16 cellular contexts compared by ENCODE assay signal in genomic region chr7:28360739-28361138, GRCh38. TPM values are rescaled to one million over a fixed set of nuclear protein-coding genes. Genes with fewer than 3 reads are reported as not detected.
DNase-seq lines count a peak whose midpoint lies in the region; ATAC-seq and TF ChIP-seq lines count a peak whose summit lies in the region.
"Had no signal": no experiment of that assay in that cellular context is flagged by ENCODE, and none has a peak within 500 bp of the region (broad histone marks: within the 10 kb centered on the region; RNA-seq: fewer than 3 reads in every experiment).

No MANE protein-coding gene starts in this region.

- no peaks in the 10 kb centered on the region for H3K9me2 ChIP-seq in Karpas-422 (replicated peaks; ENCODE audit: insufficient read depth, low read length)

- no peaks in the 10 kb centered on the region for H3K36me3 ChIP-seq in Karpas-422 (ENCODE audit: insufficient read depth, low read length)
- H3K36me3 ChIP-seq: heart right ventricle, upper lobe of right lung, WERI-Rb-1 had no signal

- H3K4me2 ChIP-seq in Karpas-422 (ENCODE audit: low read depth, low read length, poor library complexity, severe bottlenecking), result no peak overlapping the region

- H3K27ac Mint-ChIP-seq in osteocyte (ENCODE audit: unreplicated experiment), result no peak overlapping the region
- H3K27ac Mint-ChIP-seq in activated CD4-positive, alpha-beta memory T cell treated with anti-CD3 and anti-CD28 coated beads, Interleukin-2, amount 10 ng/mL, durations not matched to agents 7 days and 5 days, result no peak overlapping the region
- H3K27ac Mint-ChIP-seq: activated naive CD8-positive, alpha-beta T cell treated with anti-CD3 and anti-CD28 coated beads, Interleukin-2, amount 50 U/mL, for 24 hours; activated T-helper 1 cell treated with anti-CD3 and anti-CD28 coated beads, Interleukin-12 subunit alpha, Interleukin-12 subunit beta, Interleukin-2, Interleukin-4 antibody, amounts not matched to agents 30 ng/mL and 10 ng/mL and 1 ng/mL, durations not matched to agents 14 hours and 24 hours and 36 hours; stimulated activated naive CD8-positive, alpha-beta T cell treated with anti-CD3 and anti-CD28 coated beads, Interleukin-15, amount 100 ng/mL, for 72 hours had no signal

- peaks cover 5% of the 10 kb centered on the region; the same call in 1 of the 2 replicates for H3K27me3 ChIP-seq in Karpas-422 (ENCODE audit: low read length)
- H3K27me3 ChIP-seq: heart right ventricle, upper lobe of right lung had no signal

- CTCF ChIA-PET in activated CD4-positive, alpha-beta memory T cell treated with anti-CD3 and anti-CD28 coated beads, Interleukin-2, amount 10 ng/mL, durations not matched to agents 7 days and 5 days (lab: Charles Lee), result no interaction called here

- no peak overlapping the region for H2AFZ ChIP-seq in Karpas-422 (ENCODE audit: low read length)

- H4K20me1 ChIP-seq in Karpas-422 (ENCODE audit: insufficient read depth, low read depth, low read length), result no peaks in the 10 kb centered on the region

- DNase-seq in NCI-H1694 (lab: John Stamatoyannopoulos, UW) (peak; percentile 5), NCI-H1694 treated with DMSO at 0.1 percent for 48 hours (lab: John Stamatoyannopoulos, UW) (no peak), Karpas-422 (peak; percentile 48), SK-MEL-5 (ENCODE audit: low read depth, low spot score) (peak; percentile 44), osteocyte (ENCODE audit: extremely low spot score, unreplicated experiment) (no peak)
- DNase-seq in activated CD4-positive, alpha-beta memory T cell treated with anti-CD3 and anti-CD28 coated beads, Interleukin-2, amount 10 ng/mL, durations not matched to agents 7 days and 5 days, result no peak
- DNase-seq: activated naive CD8-positive, alpha-beta T cell treated with anti-CD3 and anti-CD28 coated beads, Interleukin-2, amount 50 U/mL, for 24 hours; heart right ventricle; MM.1S; retina; stimulated activated naive CD8-positive, alpha-beta T cell treated with anti-CD3 and anti-CD28 coated beads, Interleukin-15, amount 100 ng/mL, for 72 hours; upper lobe of right lung; WERI-Rb-1 had no signal

- H3K4me1 Mint-ChIP-seq in osteocyte (ENCODE audit: unreplicated experiment), result peaks cover 29% of the 10 kb centered on the region
- H3K4me1 Mint-ChIP-seq in activated CD4-positive, alpha-beta memory T cell treated with anti-CD3 and anti-CD28 coated beads, Interleukin-2, amount 10 ng/mL, durations not matched to agents 7 days and 5 days, result no peaks in the 10 kb centered on the region
- H3K4me1 Mint-ChIP-seq: stimulated activated naive CD8-positive, alpha-beta T cell treated with anti-CD3 and anti-CD28 coated beads, Interleukin-15, amount 100 ng/mL, for 72 hours had no signal

- H3K9me3 ChIP-seq in Karpas-422 (ENCODE audit: low read length), result peaks cover 5% of the 10 kb centered on the region; the same call in 1 of the 2 replicates
- H3K9me3 ChIP-seq: upper lobe of right lung had no signal

- no peaks in the 10 kb centered on the region for H3K9me3 Mint-ChIP-seq in osteocyte (ENCODE audit: unreplicated experiment)
- peaks cover 6% of the 10 kb centered on the region for H3K9me3 Mint-ChIP-seq in activated CD4-positive, alpha-beta memory T cell treated with anti-CD3 and anti-CD28 coated beads, Interleukin-2, amount 10 ng/mL, durations not matched to agents 7 days and 5 days

- H3K27ac ChIP-seq in Karpas-422 (ENCODE audit: low read length), result no peak overlapping the region
- H3K27ac ChIP-seq: heart right ventricle, upper lobe of right lung, WERI-Rb-1 had no signal

- no peak overlapping the region for H3K4me3 ChIP-seq in Karpas-422 (ENCODE audit: low read length)
- H3K4me3 ChIP-seq: heart right ventricle, upper lobe of right lung had no signal

- peak; percentile 20 for TF ChIP-seq CTCF in osteocyte (IDR thresholded peaks at IDR 0.05)

- no peaks in the 10 kb centered on the region for H3K27me3 Mint-ChIP-seq in osteocyte (ENCODE audit: unreplicated experiment)
- peaks cover 10% of the 10 kb centered on the region for H3K27me3 Mint-ChIP-seq in activated CD4-positive, alpha-beta memory T cell treated with anti-CD3 and anti-CD28 coated beads, Interleukin-2, amount 10 ng/mL, durations not matched to agents 7 days and 5 days
- H3K27me3 Mint-ChIP-seq: stimulated activated naive CD8-positive, alpha-beta T cell treated with anti-CD3 and anti-CD28 coated beads, Interleukin-15, amount 100 ng/mL, for 72 hours had no signal

- no peak overlapping the region for H3K4me3 Mint-ChIP-seq in osteocyte (ENCODE audit: unreplicated experiment)
- no peak overlapping the region for H3K4me3 Mint-ChIP-seq in activated CD4-positive, alpha-beta memory T cell treated with anti-CD3 and anti-CD28 coated beads, Interleukin-2, amount 10 ng/mL, durations not matched to agents 7 days and 5 days
- H3K4me3 Mint-ChIP-seq: activated naive CD8-positive, alpha-beta T cell treated with anti-CD3 and anti-CD28 coated beads, Interleukin-2, amount 50 U/mL, for 24 hours; activated T-helper 1 cell treated with anti-CD3 and anti-CD28 coated beads, Interleukin-12 subunit alpha, Interleukin-12 subunit beta, Interleukin-2, Interleukin-4 antibody, amounts not matched to agents 30 ng/mL and 10 ng/mL and 1 ng/mL, durations not matched to agents 14 hours and 24 hours and 36 hours; stimulated activated naive CD8-positive, alpha-beta T cell treated with anti-CD3 and anti-CD28 coated beads, Interleukin-15, amount 100 ng/mL, for 72 hours had no signal

- no peak overlapping the region for H3K9ac ChIP-seq in Karpas-422 (ENCODE audit: low read length)

- no peak for ATAC-seq in GM18502 (IDR thresholded peaks at IDR 0.05; ENCODE audit: poor library complexity, unreplicated experiment)
- no peak for ATAC-seq in HG02678 (IDR thresholded peaks at IDR 0.05; ENCODE audit: unreplicated experiment)
- ATAC-seq: activated naive CD8-positive, alpha-beta T cell treated with anti-CD3 and anti-CD28 coated beads, Interleukin-2, amount 50 U/mL, for 24 hours; heart right ventricle; stimulated activated naive CD8-positive, alpha-beta T cell treated with anti-CD3 and anti-CD28 coated beads, Interleukin-15, amount 100 ng/mL, for 72 hours; upper lobe of right lung had no signal

- POLR2A ChIA-PET in activated CD4-positive, alpha-beta memory T cell treated with anti-CD3 and anti-CD28 coated beads, Interleukin-2, amount 10 ng/mL, durations not matched to agents 7 days and 5 days (lab: Charles Lee), result no interaction called here

- H3K36me3 Mint-ChIP-seq in osteocyte (ENCODE audit: unreplicated experiment), result no peaks in the 10 kb centered on the region
- H3K36me3 Mint-ChIP-seq in activated CD4-positive, alpha-beta memory T cell treated with anti-CD3 and anti-CD28 coated beads, Interleukin-2, amount 10 ng/mL, durations not matched to agents 7 days and 5 days (ENCODE audit: low read depth), result no peaks in the 10 kb centered on the region

- no peaks in the 10 kb centered on the region for H3K4me1 ChIP-seq in Karpas-422 (ENCODE audit: low read length)
- H3K4me1 ChIP-seq: upper lobe of right lung had no signal

- in situ Hi-C loops in SK-MEL-5 (cut with HindIII; ENCODE audit: low pct_unique_long_range_greater_than_20kb, low sequenced_read_pairs), result no loop called here

- H3K79me2 ChIP-seq in Karpas-422 (ENCODE audit: low read length), result no peaks in the 10 kb centered on the region

RNA-seq across cellular contexts. Expression of gene CREB5, which starts 51.6 kb away (rescaled TPM):
- 7.8 and 52.1 TPM in 2 replicates for total RNA-seq in Karpas-422 (2014; rRNA removed; shearing (Covaris generic); ENCODE audit: low replicate concordance)
- 13.4 and 19.4 TPM in 2 replicates for total RNA-seq in SK-MEL-5 (2014; rRNA removed; shearing (Covaris generic))
- polyA plus RNA-seq in SK-MEL-5 (2015; cell fraction: cytosol; rRNA removed), result 25.6 and 34.0 TPM in 2 replicates
- polyA plus RNA-seq in SK-MEL-5 (2015; cell fraction: nucleus; rRNA removed), result 52.0 and 62.3 TPM in 2 replicates
- 6.5 and 7.5 TPM in 2 replicates for total RNA-seq in osteocyte
- not detected for total RNA-seq in activated CD4-positive, alpha-beta memory T cell treated with anti-CD3 and anti-CD28 coated beads, Interleukin-2, amount 10 ng/mL, durations not matched to agents 7 days and 5 days
- total RNA-seq: activated T-helper 1 cell treated with anti-CD3 and anti-CD28 coated beads, Interleukin-12 subunit alpha, Interleukin-12 subunit beta, Interleukin-2, Interleukin-4 antibody, amounts not matched to agents 30 ng/mL and 10 ng/mL and 1 ng/mL, durations not matched to agents 14 hours and 24 hours and 36 hours had no signal

Comparison
In these comparisons a context has a peak if more than half of its experiments do, and no peak if none do; other contexts are left out.
1. DNase-seq: peak in NCI-H1694 (single experiment), Karpas-422 (single experiment) and SK-MEL-5 (single experiment); none in NCI-H1694 treated with DMSO at 0.1 percent for 48 hours (single experiment), osteocyte (single experiment) and activated CD4-positive, alpha-beta memory T cell treated with anti-CD3 and anti-CD28 coated beads, Interleukin-2, amount 10 ng/mL, durations not matched to agents 7 days and 5 days (single experiment).